ENCODE assay signal across 8 cellular contexts in the genomic region with DNA sequence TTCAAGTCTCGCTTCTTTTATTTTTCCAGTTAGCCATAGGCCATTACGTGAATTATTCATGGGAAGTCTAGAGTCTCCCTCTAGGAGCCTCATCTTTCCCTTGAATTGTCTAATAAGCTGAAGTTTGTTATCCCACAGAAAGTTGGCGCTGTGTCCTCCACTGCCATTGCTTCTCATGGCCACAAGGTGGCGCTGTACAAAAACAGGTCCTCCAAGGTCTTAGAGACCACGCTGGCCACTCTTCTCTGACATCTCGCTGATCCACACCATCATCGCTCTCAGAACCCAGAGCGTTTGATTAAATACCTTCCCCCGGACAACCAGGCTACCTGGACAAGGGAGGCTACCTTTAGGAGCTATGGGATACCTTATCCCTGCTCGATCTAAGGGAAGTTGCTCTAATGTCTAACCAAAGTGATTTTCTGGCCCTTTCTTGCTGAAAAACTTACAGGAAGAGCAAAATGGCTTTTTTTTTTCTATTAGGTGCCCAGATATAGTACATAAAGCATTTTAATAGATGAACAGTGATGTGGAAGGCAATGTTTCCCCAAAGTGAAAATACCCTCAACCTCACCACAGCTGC.
DNase-seq lines count a peak whose midpoint lies in the region; ATAC-seq, FAIRE-seq and TF ChIP-seq lines count a peak whose summit lies in the region.

No MANE protein-coding gene starts in this region.

- H3K36me3 ChIP-seq in BE2C (no peaks in the 10 kb centered on the region), bronchial epithelial cell (ENCODE audit: control insufficient read depth, insufficient read depth, low read length) (no peaks in the 10 kb centered on the region)

- peaks cover 6% of the 10 kb centered on the region for H3K27me3 ChIP-seq in BE2C
- H3K27me3 ChIP-seq in bronchial epithelial cell (ENCODE audit: control insufficient read depth, insufficient read depth, low read length), result no peaks in the 10 kb centered on the region

- DNase-seq in BE2C, result peak; percentile 64
- peak; percentile 26 for DNase-seq in GM18507 (ENCODE audit: extremely low spot score, insufficient read length, low read depth)
- DNase-seq in Kasumi-1 (lab: John Stamatoyannopoulos, UW), result peak; percentile 46 to 69
- peak; percentile 90 for DNase-seq in SK-MEL-5 (ENCODE audit: low read depth, low spot score)
- DNase-seq in bronchial epithelial cell (ENCODE audit: low read depth), result peak; percentile 48
- peak; percentile 59 for DNase-seq in left lobe of liver (ENCODE audit: low spot score)
- peak; percentile 26 for DNase-seq in stimulated activated naive B cell treated with anti-CD40 and anti-IgM and Interleukin-4, amounts not matched to agents 10 μg/mL and 1 μg/mL and 100 μg/mL, for 72 hours

- H3K4me1 Mint-ChIP-seq in stimulated activated naive B cell treated with anti-CD40 and anti-IgM and Interleukin-4, amounts not matched to agents 10 μg/mL and 1 μg/mL and 100 μg/mL, for 72 hours, result peaks cover 0 to 4% of the 10 kb centered on the region in 2 donors

- TF ChIP-seq CTCF in BE2C (IDR thresholded peaks at IDR 0.05; ENCODE audit: low read depth, low read length), result peak; percentile 100
- peak; percentile 72 for TF ChIP-seq CTCF in bronchial epithelial cell (IDR thresholded peaks at IDR 0.05; ENCODE audit: insufficient read depth, low read length, severe bottlenecking)

- peaks cover 0 to 1% of the 10 kb centered on the region in 2 donors for H3K9me3 Mint-ChIP-seq in stimulated activated naive B cell treated with anti-CD40 and anti-IgM and Interleukin-4, amounts not matched to agents 10 μg/mL and 1 μg/mL and 100 μg/mL, for 72 hours

- FAIRE-seq in GM18507 (lab: Jason Lieb, UNC) (peak; percentile 77), bronchial epithelial cell (lab: Jason Lieb, UNC) (no peak)

- no peaks in the 10 kb centered on the region for H3K4me1 ChIP-seq in BE2C

- peak overlapping the region; percentile 27 for H3K4me3 ChIP-seq in BE2C (ENCODE audit: low read depth, low read length)
- H3K4me3 ChIP-seq in bronchial epithelial cell (ENCODE audit: low read depth, low read length), result no peak overlapping the region

- H3K36me3 Mint-ChIP-seq in stimulated activated naive B cell treated with anti-CD40 and anti-IgM and Interleukin-4, amounts not matched to agents 10 μg/mL and 1 μg/mL and 100 μg/mL, for 72 hours, result no peaks in the 10 kb centered on the region

- no peak overlapping the region for H3K27ac Mint-ChIP-seq in stimulated activated naive B cell treated with anti-CD40 and anti-IgM and Interleukin-4, amounts not matched to agents 10 μg/mL and 1 μg/mL and 100 μg/mL, for 72 hours

- in situ Hi-C loops in SK-MEL-5 (cut with HindIII; ENCODE audit: low pct_unique_long_range_greater_than_20kb, low sequenced_read_pairs), result no loop called here

- ATAC-seq in left lobe of liver, result peak; percentile 93
- ATAC-seq in stimulated activated naive B cell treated with anti-CD40 and anti-IgM and Interleukin-4, amounts not matched to agents 10 μg/mL and 1 μg/mL and 100 μg/mL, for 72 hours (replicated peaks), result peak; percentile 63 to 69
- no peak for ATAC-seq in HG02763 (IDR thresholded peaks at IDR 0.05; ENCODE audit: unreplicated experiment)

- no peaks in the 10 kb centered on the region for H3K27me3 Mint-ChIP-seq in stimulated activated naive B cell treated with anti-CD40 and anti-IgM and Interleukin-4, amounts not matched to agents 10 μg/mL and 1 μg/mL and 100 μg/mL, for 72 hours

- no peaks in the 10 kb centered on the region for H3K9me3 ChIP-seq in BE2C

- H3K4me3 Mint-ChIP-seq in stimulated activated naive B cell treated with anti-CD40 and anti-IgM and Interleukin-4, amounts not matched to agents 10 μg/mL and 1 μg/mL and 100 μg/mL, for 72 hours, result no peak overlapping the region

Comparison
In these comparisons a context has a peak if more than half of its experiments do, and no peak if none do; other contexts are left out.
1. DNase-seq: peak in every context shown above with its lines; median percentile 90 in SK-MEL-5; 64 in BE2C; 59 in left lobe of liver; 58 in Kasumi-1; 48 in bronchial epithelial cell; 26 in GM18507; 26 in stimulated activated naive B cell treated with anti-CD40 and anti-IgM and Interleukin-4, amounts not matched to agents 10 μg/mL and 1 μg/mL and 100 μg/mL, for 72 hours.